Comparison of ENCODE assay signal across 16 cellular contexts in genomic region chr7:69448071-69448470, GRCh38.
A peak's percentile ranks its signal among the peaks of the same experiment; 100 is the strongest.
DNase-seq lines count a peak whose midpoint lies in the region; ATAC-seq, FAIRE-seq and TF ChIP-seq lines count a peak whose summit lies in the region.
"Had no signal": no experiment of that assay in that cellular context is flagged by ENCODE, and none has a peak within 500 bp of the region (broad histone marks: within the 10 kb centered on the region; RNA-seq: fewer than 3 reads in every experiment).

No MANE protein-coding gene starts in this region.

- H3K9me3 ChIP-seq in neuronal stem cell (replicated peaks in 1 of 2; ENCODE audit: control insufficient read depth in 2 of 2, insufficient read depth in 1 of 2, low read depth in 1 of 2, low read length in 2 of 2): no peaks in the 10 kb centered on the region

- H3K23ac ChIP-seq in neuronal stem cell (ENCODE audit: low read depth, low read length, poor library complexity): no peak overlapping the region

- H3K4me3 Mint-ChIP-seq in activated CD8-positive, alpha-beta T cell treated with anti-CD3 and anti-CD28 coated beads, Interleukin-2, amount 10 ng/mL, durations not matched to agents 7 days and 5 days: no peak overlapping the region
- H3K4me3 Mint-ChIP-seq: CD8-positive, alpha-beta memory T cell had no signal

- H2BK15ac ChIP-seq in neuronal stem cell (ENCODE audit: low read length): peak overlapping the region; percentile 2

- TF ChIP-seq CTCF in astrocyte of the spinal cord (IDR thresholded peaks at IDR 0.05; ENCODE audit: low read depth, low read length): no peak
- TF ChIP-seq CTCF in fibroblast of the aortic adventitia (IDR thresholded peaks at IDR 0.05; ENCODE audit: insufficient read depth, low read length): no peak

- H3K4ac ChIP-seq in neuronal stem cell (ENCODE audit: low read length): no peak overlapping the region

- TF ChIP-seq POLR2A in GM12891 (IDR thresholded peaks at IDR 0.05; ENCODE audit: low read depth, low read length): no peak

- no peak overlapping the region for H2BK12ac ChIP-seq in neuronal stem cell (ENCODE audit: low read length)

- no peak overlapping the region for H4K8ac ChIP-seq in neuronal stem cell (ENCODE audit: low read depth, low read length)

- FAIRE-seq in GM12891 (lab: Jason Lieb, UNC): no peak
- FAIRE-seq: RCC 7860 had no signal

- DNase-seq in M059J (ENCODE audit: low read depth) (peak; percentile 47), astrocyte of the spinal cord (ENCODE audit: low read depth, low spot score) (peak; percentile 5), fibroblast of the aortic adventitia (ENCODE audit: low read depth) (peak; percentile 29), neuronal stem cell (ENCODE audit: low spot score) (no peak), KBM-7 (no peak), GM12891 (ENCODE audit: insufficient read length, low spot score) (no peak), HEK293T (ENCODE audit: extremely low spot score) (no peak)
- no peak for DNase-seq in activated CD8-positive, alpha-beta T cell treated with anti-CD3 and anti-CD28 coated beads, Interleukin-2, amount 10 ng/mL, durations not matched to agents 7 days and 5 days
- DNase-seq: CD8-positive, alpha-beta memory T cell; DND-41; GDM1; Kasumi-1; NCI-H1417 treated with DMSO at 0.1 percent for 48 hours; NCI-H2029 treated with DMSO at 0.1 percent for 48 hours; NCI-H510A treated with DMSO at 0.1 percent for 48 hours had no signal

- no peak overlapping the region for H4K91ac ChIP-seq in neuronal stem cell (ENCODE audit: low read depth, low read length, poor library complexity)

- H3K4me3 ChIP-seq in astrocyte of the spinal cord (ENCODE audit: low read depth, low read length) (no peak overlapping the region), fibroblast of the aortic adventitia (ENCODE audit: low read depth, low read length) (no peak overlapping the region), neuronal stem cell (ENCODE audit: low read length in 2 of 2) (no peak overlapping the region)

- no peaks in the 10 kb centered on the region for H3K79me1 ChIP-seq in neuronal stem cell (ENCODE audit: low read depth, low read length)

- H2BK5ac ChIP-seq in neuronal stem cell (ENCODE audit: low read length): no peak overlapping the region

- H3K27ac Mint-ChIP-seq in activated CD8-positive, alpha-beta T cell treated with anti-CD3 and anti-CD28 coated beads, Interleukin-2, amount 10 ng/mL, durations not matched to agents 7 days and 5 days: no peak overlapping the region
- H3K27ac Mint-ChIP-seq: CD8-positive, alpha-beta memory T cell had no signal

- ATAC-seq in activated CD8-positive, alpha-beta T cell treated with anti-CD3 and anti-CD28 coated beads, Interleukin-2, amount 10 ng/mL, durations not matched to agents 7 days and 5 days: no peak

- H3K36me3 Mint-ChIP-seq in activated CD8-positive, alpha-beta T cell treated with anti-CD3 and anti-CD28 coated beads, Interleukin-2, amount 10 ng/mL, durations not matched to agents 7 days and 5 days (ENCODE audit: low read depth): no peaks in the 10 kb centered on the region
- H3K36me3 Mint-ChIP-seq: CD8-positive, alpha-beta memory T cell had no signal

- WGBS in neuronal stem cell (ENCODE audit: extremely low coverage in 2 of 2, insufficient read length in 2 of 2, insufficient replicate concordance in 1 of 2), 2 donors: no CpG with 5 or more reads among the region's 14 CpGs

- H3K27ac ChIP-seq in neuronal stem cell (replicated peaks; ENCODE audit: low read length): no peak overlapping the region

- H2AFZ ChIP-seq in neuronal stem cell (ENCODE audit: low read length): no peak overlapping the region

- no peak overlapping the region for H3K4me2 ChIP-seq in neuronal stem cell (ENCODE audit: insufficient read depth, low read length, poor library complexity, severe bottlenecking)

- in situ Hi-C loops in astrocyte of the spinal cord (cut with HindIII; ENCODE audit: low sequenced_read_pairs) (no loop called here), KBM-7 (cut with MboI; ENCODE audit: low pct_unique_long_range_greater_than_20kb, low sequenced_read_pairs) (no loop called here)

- H2BK120ac ChIP-seq in neuronal stem cell (ENCODE audit: low read depth, low read length): no peak overlapping the region

- H3K4me1 Mint-ChIP-seq in activated CD8-positive, alpha-beta T cell treated with anti-CD3 and anti-CD28 coated beads, Interleukin-2, amount 10 ng/mL, durations not matched to agents 7 days and 5 days (ENCODE audit: low read depth): no peaks in the 10 kb centered on the region
- H3K4me1 Mint-ChIP-seq: CD8-positive, alpha-beta memory T cell had no signal

- POLR2A ChIA-PET in activated CD8-positive, alpha-beta T cell treated with anti-CD3 and anti-CD28 coated beads, Interleukin-2, amount 10 ng/mL, durations not matched to agents 7 days and 5 days (lab: Charles Lee): no interaction called here
- POLR2A ChIA-PET in HEK293T (lab: Yijun Ruan, JAX): no interaction called here

- no peak overlapping the region for H3K14ac ChIP-seq in neuronal stem cell (ENCODE audit: low read length)

- peaks cover 4% of the 10 kb centered on the region for H3K9me3 Mint-ChIP-seq in activated CD8-positive, alpha-beta T cell treated with anti-CD3 and anti-CD28 coated beads, Interleukin-2, amount 10 ng/mL, durations not matched to agents 7 days and 5 days (ENCODE audit: insufficient read depth)

- peaks cover 0 to 5% of the 10 kb centered on the region in 2 donors for H3K4me1 ChIP-seq in neuronal stem cell (ENCODE audit: control insufficient read depth in 2 of 2, insufficient read depth in 1 of 2, low read depth in 1 of 2, low read length in 2 of 2)

- peak overlapping the region; percentile 6 for H2AK5ac ChIP-seq in neuronal stem cell (ENCODE audit: low read depth, low read length)

- H3K36me3 ChIP-seq in neuronal stem cell (replicated peaks in 1 of 2; ENCODE audit: control insufficient read depth in 2 of 2, insufficient read depth in 2 of 2, low read length in 2 of 2): no peaks in the 10 kb centered on the region

- no peaks in the 10 kb centered on the region for H3K27me3 ChIP-seq in neuronal stem cell (ENCODE audit: control insufficient read depth in 3 of 3, insufficient read depth in 3 of 3, low read depth in 1 of 3, low read length in 3 of 3)

- no peak overlapping the region for H3K9ac ChIP-seq in neuronal stem cell (ENCODE audit: low read depth, low read length, poor library complexity)

- H3K27me3 Mint-ChIP-seq in activated CD8-positive, alpha-beta T cell treated with anti-CD3 and anti-CD28 coated beads, Interleukin-2, amount 10 ng/mL, durations not matched to agents 7 days and 5 days (ENCODE audit: low read depth): no peaks in the 10 kb centered on the region

- H3K18ac ChIP-seq in neuronal stem cell (ENCODE audit: low read length): peak overlapping the region; percentile 20

- CTCF ChIA-PET in activated CD8-positive, alpha-beta T cell treated with anti-CD3 and anti-CD28 coated beads, Interleukin-2, amount 10 ng/mL, durations not matched to agents 7 days and 5 days (lab: Charles Lee): no interaction called here
- CTCF ChIA-PET in HEK293T (lab: Yijun Ruan, JAX): no interaction called here

TF ChIP-seq in GM12891, 5 proteins besides CTCF, POLR2A, EP300 and RAD21:
- TF ChIP-seq PAX5 (IDR thresholded peaks at IDR 0.05; ENCODE audit: insufficient read depth, low read length, severe bottlenecking): no peak
- no peak for TF ChIP-seq TAF1 (IDR thresholded peaks at IDR 0.05; ENCODE audit: low read depth, low read length)

TF ChIP-seq in HEK293T, 16 proteins besides CTCF, POLR2A, EP300 and RAD21:
- no peak for TF ChIP-seq FOXA1 (IDR thresholded peaks at IDR 0.05)
- no peak for TF ChIP-seq NFRKB (IDR thresholded peaks at IDR 0.05)
- TF ChIP-seq SUZ12 (IDR thresholded peaks at IDR 0.05): no peak
- TF ChIP-seq CTBP1 (IDR thresholded peaks at IDR 0.05; ENCODE audit: borderline replicate concordance): no peak
- TF ChIP-seq LEF1 (IDR thresholded peaks at IDR 0.05; ENCODE audit: borderline replicate concordance): no peak
- no peak for TF ChIP-seq ZNF384 (IDR thresholded peaks at IDR 0.05)
- no peak for TF ChIP-seq FOXK2 (IDR thresholded peaks at IDR 0.05)
- TF ChIP-seq FOXM1 (IDR thresholded peaks at IDR 0.05; ENCODE audit: borderline replicate concordance): no peak
- no peak for TF ChIP-seq SP1 (IDR thresholded peaks at IDR 0.05)
- no peak for TF ChIP-seq L3MBTL2 (conservative IDR thresholded peaks at IDR 0.05)
- no peak for TF ChIP-seq ARNT (IDR thresholded peaks at IDR 0.05)
- TF ChIP-seq TARDBP (IDR thresholded peaks at IDR 0.05): no peak
- TF ChIP-seq ELF4 (IDR thresholded peaks at IDR 0.05): no peak
- TF ChIP-seq, protein P1, sequence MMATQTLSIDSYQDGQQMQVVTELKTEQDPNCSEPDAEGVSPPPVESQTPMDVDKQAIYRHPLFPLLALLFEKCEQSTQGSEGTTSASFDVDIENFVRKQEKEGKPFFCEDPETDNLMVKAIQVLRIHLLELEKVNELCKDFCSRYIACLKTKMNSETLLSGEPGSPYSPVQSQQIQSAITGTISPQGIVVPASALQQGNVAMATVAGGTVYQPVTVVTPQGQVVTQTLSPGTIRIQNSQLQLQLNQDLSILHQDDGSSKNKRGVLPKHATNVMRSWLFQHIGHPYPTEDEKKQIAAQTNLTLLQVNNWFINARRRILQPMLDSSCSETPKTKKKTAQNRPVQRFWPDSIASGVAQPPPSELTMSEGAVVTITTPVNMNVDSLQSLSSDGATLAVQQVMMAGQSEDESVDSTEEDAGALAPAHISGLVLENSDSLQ (IDR thresholded peaks at IDR 0.05): no peak
- no peak for TF ChIP-seq BHLHE40 (IDR thresholded peaks at IDR 0.05; ENCODE audit: borderline replicate concordance)
- no peak for TF ChIP-seq HDGF (IDR thresholded peaks at IDR 0.05; ENCODE audit: borderline replicate concordance)

Comparison
In these comparisons a context has a peak if more than half of its experiments do, and no peak if none do; other contexts are left out.
1. DNase-seq: peak in M059J (single experiment), astrocyte of the spinal cord (single experiment) and fibroblast of the aortic adventitia (single experiment); none in neuronal stem cell (single experiment), KBM-7 (single experiment), GM12891 (single experiment), activated CD8-positive, alpha-beta T cell treated with anti-CD3 and anti-CD28 coated beads, Interleukin-2, amount 10 ng/mL, durations not matched to agents 7 days and 5 days (single experiment) and HEK293T (single experiment).